22 cellular contexts compared by ENCODE assay signal in the genomic region with DNA sequence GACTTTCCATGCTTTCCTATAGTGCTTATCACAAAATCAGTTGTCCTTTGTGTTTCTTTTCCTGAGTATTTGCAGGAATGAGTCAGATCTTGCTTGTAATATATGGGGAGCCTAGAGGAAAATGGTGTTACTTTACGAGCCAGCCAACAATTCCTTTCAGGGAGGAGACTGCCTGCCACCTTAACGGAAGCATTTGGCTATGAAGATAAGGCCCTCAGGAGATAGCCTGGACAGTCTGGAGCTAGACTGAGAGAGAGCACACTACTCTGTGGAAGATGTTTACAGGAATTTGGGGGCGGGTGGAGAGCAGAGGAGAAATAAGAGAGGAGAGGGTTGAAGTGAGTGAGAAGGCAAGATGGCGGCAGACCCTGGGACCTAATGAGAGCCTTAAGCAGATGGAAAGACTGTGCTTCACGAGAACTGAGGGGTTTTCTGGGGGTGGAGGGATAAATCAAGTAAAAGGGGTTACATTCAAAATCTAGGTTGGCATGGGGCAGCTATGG.
DNase-seq lines count a peak whose midpoint lies in the region; ATAC-seq and TF ChIP-seq lines count a peak whose summit lies in the region.
"Had no signal": no experiment of that assay in that cellular context is flagged by ENCODE, and none has a peak within 500 bp of the region (broad histone marks: within the 10 kb centered on the region; RNA-seq: fewer than 3 reads in every experiment).

No MANE protein-coding gene starts in this region.

- CTCF ChIA-PET in CD8-positive, alpha-beta T cell (lab: Charles Lee), result no interaction called here

- no peaks in the 10 kb centered on the region for H3K9me3 Mint-ChIP-seq in CD8-positive, alpha-beta T cell
- H3K9me3 Mint-ChIP-seq in endothelial cell (ENCODE audit: unreplicated experiment), result no peaks in the 10 kb centered on the region
- H3K9me3 Mint-ChIP-seq: activated T-helper 1 cell treated with anti-CD3 and anti-CD28 coated beads, Interleukin-12 subunit alpha, Interleukin-12 subunit beta, Interleukin-2, Interleukin-4 antibody, amounts not matched to agents 30 ng/mL and 10 ng/mL and 1 ng/mL, durations not matched to agents 14 hours and 24 hours and 36 hours; central memory CD8-positive, alpha-beta T cell had no signal

- no peaks in the 10 kb centered on the region for H3K9me3 ChIP-seq in CD8-positive, alpha-beta T cell (ENCODE audit: low read length)
- no peaks in the 10 kb centered on the region for H3K9me3 ChIP-seq in mucosa of descending colon

- intact Hi-C loops in CD8-positive, alpha-beta T cell (cut with DNase I, micrococcal nuclease), result no loop called here
- intact Hi-C loops in mucosa of descending colon (cut with DNase I, micrococcal nuclease), result no loop called here

- no peak for DNase-seq in CD8-positive, alpha-beta T cell
- DNase-seq in OCI-M1 (lab: John Stamatoyannopoulos, UW), result peak; percentile 3
- no peak for DNase-seq in endothelial cell (ENCODE audit: low spot score)
- DNase-seq in mucosa of descending colon, result no peak
- DNase-seq in SIG-M5 (lab: John Stamatoyannopoulos, UW), result no peak
- DNase-seq in stimulated activated CD4-positive, alpha-beta T cell treated with anti-CD3 and anti-CD28 coated beads, Interleukin-2, amount 100 ng/mL, for 24 hours, result no peak
- no peak for DNase-seq in HUDEP-2 (lab: John Stamatoyannopoulos, UW; ENCODE audit: unreplicated experiment in 76 of 76)
- DNase-seq: activated CD4-positive, alpha-beta T cell treated with anti-CD3 and anti-CD28 coated beads for 48 hours; activated naive CD4-positive, alpha-beta T cell treated with anti-CD3 and anti-CD28 coated beads, Interleukin-2, amount 50 U/mL, for 16 hours; aorta; erythroblast; hippocampal formation; mammary epithelial cell; NCI-H187 treated with DMSO at 0.1 percent for 48 hours; NCI-H2227 treated with DMSO at 0.1 percent for 48 hours; NCI-H774 had no signal

- H3K4me1 Mint-ChIP-seq in CD8-positive, alpha-beta T cell (ENCODE audit: low read depth), result no peaks in the 10 kb centered on the region
- peaks cover 41% of the 10 kb centered on the region for H3K4me1 Mint-ChIP-seq in endothelial cell (ENCODE audit: unreplicated experiment)
- H3K4me1 Mint-ChIP-seq: central memory CD8-positive, alpha-beta T cell had no signal

- H3K27me3 Mint-ChIP-seq in CD8-positive, alpha-beta T cell (ENCODE audit: low read depth), result peaks cover 9% of the 10 kb centered on the region
- H3K27me3 Mint-ChIP-seq in endothelial cell (ENCODE audit: unreplicated experiment), result peaks cover 4% of the 10 kb centered on the region

- no peaks in the 10 kb centered on the region for H3K36me3 ChIP-seq in CD8-positive, alpha-beta T cell (ENCODE audit: insufficient read depth, low read length)
- H3K36me3 ChIP-seq in mucosa of descending colon (ENCODE audit: low read depth), result no peaks in the 10 kb centered on the region

- no peak overlapping the region for H3K4me3 Mint-ChIP-seq in CD8-positive, alpha-beta T cell
- no peak overlapping the region for H3K4me3 Mint-ChIP-seq in endothelial cell (ENCODE audit: unreplicated experiment)
- H3K4me3 Mint-ChIP-seq: activated T-helper 1 cell treated with anti-CD3 and anti-CD28 coated beads, Interleukin-12 subunit alpha, Interleukin-12 subunit beta, Interleukin-2, Interleukin-4 antibody, amounts not matched to agents 30 ng/mL and 10 ng/mL and 1 ng/mL, durations not matched to agents 14 hours and 24 hours and 36 hours; central memory CD8-positive, alpha-beta T cell had no signal

- POLR2A ChIA-PET in CD8-positive, alpha-beta T cell (lab: Charles Lee), result no interaction called here

- no peak for TF ChIP-seq CTCF in CD8-positive, alpha-beta T cell (IDR thresholded peaks at IDR 0.05)
- TF ChIP-seq CTCF in endothelial cell (IDR thresholded peaks at IDR 0.05; ENCODE audit: unreplicated experiment) (no peak), mucosa of descending colon (IDR thresholded peaks at IDR 0.05) (no peak)

- H3K4me3 ChIP-seq in CD8-positive, alpha-beta T cell (ENCODE audit: low read depth, low read length), result no peak overlapping the region
- no peak overlapping the region for H3K4me3 ChIP-seq in mucosa of descending colon

- H3K36me3 Mint-ChIP-seq in CD8-positive, alpha-beta T cell, result no peaks in the 10 kb centered on the region
- no peaks in the 10 kb centered on the region for H3K36me3 Mint-ChIP-seq in endothelial cell (ENCODE audit: low read depth, unreplicated experiment)

- ATAC-seq in CD8-positive, alpha-beta T cell, result no peak
- peak; percentile 89 for ATAC-seq in mucosa of descending colon
- ATAC-seq in GM18511 (IDR thresholded peaks at IDR 0.05; ENCODE audit: unreplicated experiment), result no peak
- ATAC-seq: foreskin keratinocyte, sciatic nerve had no signal

- H3K27me3 ChIP-seq in CD8-positive, alpha-beta T cell (ENCODE audit: insufficient read depth, low read length), result peaks cover 3% of the 10 kb centered on the region

- peak overlapping the region; percentile 3 for H3K27ac Mint-ChIP-seq in CD8-positive, alpha-beta T cell
- peak overlapping the region; percentile 87 for H3K27ac Mint-ChIP-seq in endothelial cell (ENCODE audit: unreplicated experiment)
- H3K27ac Mint-ChIP-seq: activated T-helper 1 cell treated with anti-CD3 and anti-CD28 coated beads, Interleukin-12 subunit alpha, Interleukin-12 subunit beta, Interleukin-2, Interleukin-4 antibody, amounts not matched to agents 30 ng/mL and 10 ng/mL and 1 ng/mL, durations not matched to agents 14 hours and 24 hours and 36 hours had no signal

- no peaks in the 10 kb centered on the region for H3K4me1 ChIP-seq in CD8-positive, alpha-beta T cell (ENCODE audit: insufficient read depth, low read length)
- H3K4me1 ChIP-seq in mucosa of descending colon (ENCODE audit: low read depth), result no peaks in the 10 kb centered on the region
- H3K4me1 ChIP-seq: foreskin keratinocyte had no signal

- no peak overlapping the region for H3K27ac ChIP-seq in CD8-positive, alpha-beta T cell (ENCODE audit: low read depth, low read length)
- H3K27ac ChIP-seq: foreskin keratinocyte, KMS-11 had no signal
